Comparison of ENCODE assay signal across 9 cellular contexts in the genomic region with DNA sequence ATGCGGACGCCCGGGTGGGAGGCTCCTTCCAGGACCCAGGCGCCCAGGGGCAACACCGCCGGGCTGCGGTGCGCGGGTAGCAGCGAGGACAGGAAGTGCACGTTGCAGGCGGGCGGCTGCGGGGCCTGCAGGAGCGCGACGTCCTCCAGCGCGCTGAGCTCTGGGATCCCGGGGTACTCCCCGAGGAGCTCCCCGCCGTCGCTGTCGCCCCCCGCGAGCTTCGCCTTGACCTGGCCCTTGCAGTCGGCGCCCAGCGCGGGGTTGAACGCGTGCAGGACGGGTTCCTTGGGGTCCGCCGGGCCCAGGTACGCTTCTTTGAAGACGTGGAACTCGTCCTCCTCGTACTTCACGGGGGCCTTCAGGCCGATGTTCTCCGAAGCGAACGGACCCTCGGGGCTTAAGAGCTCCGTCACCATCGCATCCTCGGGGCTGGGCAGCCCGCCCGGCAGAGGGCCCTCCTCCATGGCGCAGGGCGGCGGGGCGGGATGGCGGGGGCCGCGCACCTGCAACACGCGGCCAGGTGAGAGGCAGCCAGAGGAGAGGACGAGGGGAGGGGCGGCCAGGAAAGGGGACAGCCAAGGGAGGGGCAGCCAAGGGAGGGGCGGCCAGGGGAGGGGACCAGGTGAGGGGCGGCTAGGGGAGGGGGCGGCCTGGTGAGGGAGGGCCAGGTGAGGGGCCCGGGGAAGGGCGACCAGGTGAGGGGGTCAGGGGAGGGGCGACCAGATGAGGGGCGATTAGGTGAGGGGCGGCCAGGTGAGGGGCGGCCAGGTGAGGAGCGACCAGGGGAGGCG. TPM values are rescaled to one million over a fixed set of nuclear protein-coding genes. Genes with fewer than 3 reads are reported as not detected.
DNase-seq lines count a peak whose midpoint lies in the region; ATAC-seq and TF ChIP-seq lines count a peak whose summit lies in the region.
"Had no signal": no experiment of that assay in that cellular context is flagged by ENCODE, and none has a peak within 500 bp of the region (broad histone marks: within the 10 kb centered on the region; RNA-seq: fewer than 3 reads in every experiment).

No MANE protein-coding gene starts in this region.

- no peak overlapping the region for H3K27ac ChIP-seq in thoracic aorta
- H3K27ac ChIP-seq in caudate nucleus (ENCODE audit: low read depth, low read length), result no peak overlapping the region

- H3K4me1 Mint-ChIP-seq in activated T-helper 2 cell treated with anti-CD3 and anti-CD28 coated beads, Interferon-gamma antibody, Interleukin-2, Interleukin-4, amounts not matched to agents 10 μg/mL and 5 μg/mL and 100 μg/mL, durations not matched to agents 14 hours and 24 hours and 36 hours (ENCODE audit: low read depth), result peaks cover 9% of the 10 kb centered on the region

- H3K4me3 ChIP-seq in iPS-18c (ENCODE audit: insufficient read depth, low read depth, low read length) (peak overlapping the region; percentile 52), thoracic aorta (peak overlapping the region; percentile 73)

- H3K27me3 Mint-ChIP-seq in activated T-helper 2 cell treated with anti-CD3 and anti-CD28 coated beads, Interferon-gamma antibody, Interleukin-2, Interleukin-4, amounts not matched to agents 10 μg/mL and 5 μg/mL and 100 μg/mL, durations not matched to agents 14 hours and 24 hours and 36 hours (ENCODE audit: low read depth), result no peaks in the 10 kb centered on the region

- H3K36me3 Mint-ChIP-seq in activated T-helper 2 cell treated with anti-CD3 and anti-CD28 coated beads, Interferon-gamma antibody, Interleukin-2, Interleukin-4, amounts not matched to agents 10 μg/mL and 5 μg/mL and 100 μg/mL, durations not matched to agents 14 hours and 24 hours and 36 hours (ENCODE audit: low read depth), result peaks cover 12% of the 10 kb centered on the region

- H3K4me1 ChIP-seq in thoracic aorta (ENCODE audit: control insufficient read depth in 1 of 2, low read depth in 2 of 2), result peaks cover 5 to 6% of the 10 kb centered on the region in 2 donors

- H3K27me3 ChIP-seq in thoracic aorta (replicated peaks; ENCODE audit: insufficient read depth), result no peaks in the 10 kb centered on the region

- H3K4me3 Mint-ChIP-seq in activated T-helper 2 cell treated with anti-CD3 and anti-CD28 coated beads, Interferon-gamma antibody, Interleukin-2, Interleukin-4, amounts not matched to agents 10 μg/mL and 5 μg/mL and 100 μg/mL, durations not matched to agents 14 hours and 24 hours and 36 hours (ENCODE audit: low read depth), result peak overlapping the region; percentile 61

- no peak overlapping the region for H3K27ac Mint-ChIP-seq in activated T-helper 2 cell treated with anti-CD3 and anti-CD28 coated beads, Interferon-gamma antibody, Interleukin-2, Interleukin-4, amounts not matched to agents 10 μg/mL and 5 μg/mL and 100 μg/mL, durations not matched to agents 14 hours and 24 hours and 36 hours

- peaks cover 4% of the 10 kb centered on the region for H3K36me3 ChIP-seq in thoracic aorta

- ATAC-seq in Right ventricle myocardium inferior (no peak), Right ventricle myocardium superior (ENCODE audit: poor library complexity) (no peak), thoracic aorta (ENCODE audit: insufficient number of reproducible peaks, low FRiP score, low read depth) (no peak), HG02938 (IDR thresholded peaks at IDR 0.05; ENCODE audit: unreplicated experiment) (no peak)

- H3K9me3 ChIP-seq in iPS-18c (ENCODE audit: control insufficient read depth, insufficient read depth, low read length), result no peaks in the 10 kb centered on the region
- H3K9me3 ChIP-seq in thoracic aorta, result no peaks in the 10 kb centered on the region

- DNase-seq in Right ventricle myocardium inferior (ENCODE audit: missing footprints) (peak; percentile 63), Right ventricle myocardium superior (no peak), thoracic aorta (ENCODE audit: low spot score) (no peak), caudate nucleus (lab: John Stamatoyannopoulos, UW) (no peak), NCI-H1694 treated with DMSO at 0.1 percent for 48 hours (lab: John Stamatoyannopoulos, UW) (no peak)
- DNase-seq in activated T-helper 2 cell treated with anti-CD3 and anti-CD28 coated beads, Interferon-gamma antibody, Interleukin-2, Interleukin-4, amounts not matched to agents 10 μg/mL and 5 μg/mL and 100 μg/mL, durations not matched to agents 14 hours and 24 hours and 36 hours (ENCODE audit: low spot score), result no peak
- DNase-seq: NCI-H1694 had no signal

- TF ChIP-seq CTCF in thoracic aorta (IDR thresholded peaks at IDR 0.05), result no peak

- intact Hi-C loops in Right ventricle myocardium inferior (cut with DNase I) (no loop called here), Right ventricle myocardium superior (cut with DNase I) (no loop called here)
- intact Hi-C loops in activated T-helper 2 cell treated with anti-CD3 and anti-CD28 coated beads, Interferon-gamma antibody, Interleukin-2, Interleukin-4, amounts not matched to agents 10 μg/mL and 5 μg/mL and 100 μg/mL, durations not matched to agents 14 hours and 24 hours and 36 hours (cut with micrococcal nuclease), result loop anchor here (2.0 kb wide), 1 partner anchor 88 kb away; no protein-coding TSS in a partner anchor

- no peaks in the 10 kb centered on the region for H3K9me3 Mint-ChIP-seq in activated T-helper 2 cell treated with anti-CD3 and anti-CD28 coated beads, Interferon-gamma antibody, Interleukin-2, Interleukin-4, amounts not matched to agents 10 μg/mL and 5 μg/mL and 100 μg/mL, durations not matched to agents 14 hours and 24 hours and 36 hours

RNA-seq across cellular contexts. Expression of a gene that starts 0.9 kb away (rescaled TPM):
- total RNA-seq in Right ventricle myocardium inferior (0.27 TPM), Right ventricle myocardium superior (0.46 TPM), thoracic aorta (1 to 10 TPM in 1 of 2 donors, not detected in 1; 2.8 TPM)
- total RNA-seq in activated T-helper 2 cell treated with anti-CD3 and anti-CD28 coated beads, Interferon-gamma antibody, Interleukin-2, Interleukin-4, amounts not matched to agents 10 μg/mL and 5 μg/mL and 100 μg/mL, durations not matched to agents 14 hours and 24 hours and 36 hours, result 3.8 and 5.5 TPM in 2 replicates
